16 cellular contexts compared by ENCODE assay signal in genomic region chr1:47991187-47991586, GRCh38. TPM values are rescaled to one million over a fixed set of nuclear protein-coding genes. Genes with fewer than 3 reads are reported as not detected.
A peak's percentile ranks its signal among the peaks of the same experiment; 100 is the strongest.
DNase-seq lines count a peak whose midpoint lies in the region; TF ChIP-seq lines count a peak whose summit lies in the region.
"Had no signal": no experiment of that assay in that cellular context is flagged by ENCODE, and none has a peak within 500 bp of the region (broad histone marks: within the 10 kb centered on the region; RNA-seq: fewer than 3 reads in every experiment).

No MANE protein-coding gene starts in this region.

- no peak overlapping the region for H2BK12ac ChIP-seq in H9 (ENCODE audit: insufficient read length, low read depth, low read length)

- DNase-seq in H9: peak; percentile 26
- peak; percentile 69 for DNase-seq in RKO (ENCODE audit: low spot score)
- peak; percentile 81 for DNase-seq in epithelial cell of esophagus (ENCODE audit: low read depth)
- no peak for DNase-seq in nephron progenitor cell
- DNase-seq in NCI-H1930 (lab: John Stamatoyannopoulos, UW): no peak
- DNase-seq in HPDE6-E6E7 (ENCODE audit: extremely low spot score): no peak
- no peak for DNase-seq in Caco-2
- DNase-seq: activated CD4-positive, alpha-beta T cell treated with anti-CD3 and anti-CD28 coated beads for 48 hours; DMS53; naive B cell; NCI-H187 treated with DMSO at 0.1 percent for 48 hours; NCI-H524 had no signal

- H3K4me3 Mint-ChIP-seq in H9: no peak overlapping the region
- H3K4me3 Mint-ChIP-seq in nephron progenitor cell: peak overlapping the region; percentile 97
- no peak overlapping the region for H3K4me3 Mint-ChIP-seq in Caco-2 (ENCODE audit: unreplicated experiment)
- H3K4me3 Mint-ChIP-seq: activated naive CD4-positive, alpha-beta T cell treated with anti-CD3 and anti-CD28 coated beads, Interleukin-2, amount 50 U/mL, for 24 hours; naive B cell had no signal

- intact Hi-C loops in Caco-2 (cut with micrococcal nuclease; ENCODE audit: unreplicated experiment): no loop called here

- no peak overlapping the region for H3K4me2 ChIP-seq in H9 (ENCODE audit: insufficient read depth, insufficient read length, low read length)
- H3K4me2 ChIP-seq: BLaER1, smooth muscle cell had no signal

- no peak overlapping the region for H4K5ac ChIP-seq in H9 (ENCODE audit: insufficient read length, low read depth, low read length)

- POLR2A ChIA-PET in Caco-2 (lab: Charles Lee): no interaction called here

- H3K18ac ChIP-seq in H9 (ENCODE audit: insufficient read length, low read depth, low read length): no peak overlapping the region

- H3K27me3 ChIP-seq in H9 (ENCODE audit: insufficient read depth, low read length) (peaks cover 3% of the 10 kb centered on the region; the same call in 1 of the 2 replicates), Caco-2 (replicated peaks; ENCODE audit: control insufficient read depth, insufficient read depth, low read length) (no peaks in the 10 kb centered on the region)

- H3K9ac ChIP-seq in H9 (ENCODE audit: extremely low read depth, insufficient read length, low read length): no peak overlapping the region
- H3K9ac ChIP-seq: BLaER1 had no signal

- H4K8ac ChIP-seq in H9 (replicated peaks; ENCODE audit: insufficient read length, low read depth, low read length): no peak overlapping the region

- no peak overlapping the region for H3K14ac ChIP-seq in H9 (ENCODE audit: insufficient read depth, low read length)

- no peak overlapping the region for H2AK5ac ChIP-seq in H9 (ENCODE audit: insufficient read length, low read length)

- peaks cover 2% of the 10 kb centered on the region for H4K20me1 ChIP-seq in H9 (ENCODE audit: control insufficient read depth, insufficient read depth, insufficient read length)

- H3K4me3 ChIP-seq in epithelial cell of esophagus (ENCODE audit: low read length) (no peak overlapping the region), Caco-2 (ENCODE audit: low read depth, low read length) (no peak overlapping the region)
- H3K4me3 ChIP-seq: BLaER1, smooth muscle cell had no signal

- H3K4ac ChIP-seq in H9 (ENCODE audit: low read depth, low read length): no peak overlapping the region

- H3K9me3 ChIP-seq in H9 (ENCODE audit: control insufficient read depth, low read depth, low read length): no peaks in the 10 kb centered on the region
- no peaks in the 10 kb centered on the region for H3K9me3 ChIP-seq in Caco-2
- H3K9me3 ChIP-seq: BLaER1 had no signal

- H2BK120ac ChIP-seq in H9 (ENCODE audit: low read depth, low read length, poor library complexity, severe bottlenecking): no peak overlapping the region

- H3T11ph ChIP-seq in H9 (ENCODE audit: low read length): no peak overlapping the region

- CTCF ChIA-PET in Caco-2 (lab: Charles Lee): interaction anchor here (0.8 kb wide), 1 partner anchor 29 kb away, joined by 4 read pairs; no protein-coding TSS in a partner anchor

- H3K4me1 Mint-ChIP-seq in H9: peaks cover 48 to 51% of the 10 kb centered on the region in 2 experiments
- H3K4me1 Mint-ChIP-seq in nephron progenitor cell: peaks cover 75% of the 10 kb centered on the region
- peaks cover 10% of the 10 kb centered on the region for H3K4me1 Mint-ChIP-seq in Caco-2 (ENCODE audit: low read depth, unreplicated experiment)

- no CpG with 5 or more reads among the region's 5 CpGs for WGBS in H9 (ENCODE audit: extremely low coverage, insufficient read length, low lambda C conversion rate)

- H3K27ac ChIP-seq in H9 (ENCODE audit: insufficient read length, low read depth, low read length): no peak overlapping the region
- H3K27ac ChIP-seq: BLaER1 had no signal

- H3K36me3 Mint-ChIP-seq in H9 (ENCODE audit: insufficient read depth in 1 of 3, low read depth in 3 of 3) (peaks cover 6 to 30% (median 23%) of the 10 kb centered on the region in 3 experiments; a peak in 6 of 7 replicates), nephron progenitor cell (ENCODE audit: low read depth) (peaks cover 71% of the 10 kb centered on the region), Caco-2 (ENCODE audit: insufficient read depth, unreplicated experiment) (no peaks in the 10 kb centered on the region)
- H3K36me3 Mint-ChIP-seq: activated naive CD4-positive, alpha-beta T cell treated with anti-CD3 and anti-CD28 coated beads, Interleukin-2, amount 50 U/mL, for 24 hours had no signal

- H3K23ac ChIP-seq in H9 (ENCODE audit: insufficient read length, low read depth, low read length): no peak overlapping the region

- no peaks in the 10 kb centered on the region for H3K36me3 ChIP-seq in Caco-2 (ENCODE audit: control insufficient read depth, insufficient read depth, low read length)
- H3K36me3 ChIP-seq: BLaER1 had no signal

- no peak overlapping the region for H2BK15ac ChIP-seq in H9 (ENCODE audit: low read depth, low read length)

- no peak overlapping the region for H2BK5ac ChIP-seq in H9 (ENCODE audit: insufficient read length, low read length)

- H3K9me3 Mint-ChIP-seq in H9: no peaks in the 10 kb centered on the region; a peak in 1 of 5 replicates
- H3K9me3 Mint-ChIP-seq in nephron progenitor cell: no peaks in the 10 kb centered on the region
- H3K9me3 Mint-ChIP-seq in Caco-2 (ENCODE audit: unreplicated experiment): no peaks in the 10 kb centered on the region
- H3K9me3 Mint-ChIP-seq: activated naive CD4-positive, alpha-beta T cell treated with anti-CD3 and anti-CD28 coated beads, Interleukin-2, amount 50 U/mL, for 24 hours had no signal

- H3K27ac Mint-ChIP-seq in H9: no peak overlapping the region
- no peak overlapping the region for H3K27ac Mint-ChIP-seq in nephron progenitor cell
- H3K27ac Mint-ChIP-seq in Caco-2 (ENCODE audit: unreplicated experiment): no peak overlapping the region
- H3K27ac Mint-ChIP-seq: activated naive CD4-positive, alpha-beta T cell treated with anti-CD3 and anti-CD28 coated beads, Interleukin-2, amount 50 U/mL, for 24 hours; naive B cell had no signal

- H3K79me2 ChIP-seq in H9 (ENCODE audit: insufficient read depth, low read length): no peaks in the 10 kb centered on the region

- TF ChIP-seq CTCF in H9 (conservative IDR thresholded peaks at IDR 0.05) (no peak), epithelial cell of esophagus (IDR thresholded peaks at IDR 0.05; ENCODE audit: insufficient read depth, low read depth, low read length, missing control alignments) (peak; percentile 11), nephron progenitor cell (IDR thresholded peaks at IDR 0.05) (no peak), Caco-2 (IDR thresholded peaks at IDR 0.05; ENCODE audit: insufficient read depth in 1 of 2, low read depth in 1 of 2, low read length in 1 of 2, severe bottlenecking in 1 of 2, unreplicated experiment in 1 of 2) (no peak)

- H4K91ac ChIP-seq in H9 (ENCODE audit: insufficient read length, low read depth, low read length): no peak overlapping the region

- peaks cover 3% of the 10 kb centered on the region for H3K23me2 ChIP-seq in H9 (ENCODE audit: insufficient read length, low read depth, low read length, poor library complexity, severe bottlenecking)

- peaks cover 3% of the 10 kb centered on the region; the same call in 1 of the 2 replicates for H3K4me1 ChIP-seq in H9 (ENCODE audit: insufficient read depth, low read length)
- H3K4me1 ChIP-seq in Caco-2: no peaks in the 10 kb centered on the region

- no peak overlapping the region for H2AFZ ChIP-seq in H9 (ENCODE audit: low read length)

- no peak overlapping the region for H3K56ac ChIP-seq in H9 (ENCODE audit: insufficient read length, low read depth, low read length)

- no peak overlapping the region for H2BK20ac ChIP-seq in H9 (ENCODE audit: low read depth, low read length, poor library complexity, severe bottlenecking)

- no TSS peak for BruUV-seq in Caco-2 (replicated peaks; lab: Mats Ljungman, UMichigan)

- H3K27me3 Mint-ChIP-seq in H9 (ENCODE audit: low read depth) (peaks cover 46% of the 10 kb centered on the region), nephron progenitor cell (ENCODE audit: low read depth, poor library complexity) (peaks cover 56% of the 10 kb centered on the region), Caco-2 (ENCODE audit: insufficient read depth, unreplicated experiment) (peaks cover 5% of the 10 kb centered on the region)

- H3K79me1 ChIP-seq in H9 (ENCODE audit: insufficient read depth, low read depth, low read length, poor library complexity, severe bottlenecking): no peaks in the 10 kb centered on the region

RNA-seq across cellular contexts. Expression of gene TRABD2B, which starts 6.0 kb away (rescaled TPM):
- total RNA-seq in H9 (2021) (1.9 and 2.3 TPM in 2 replicates), Caco-2 (2022) (0.36 and 0.39 TPM in 2 replicates)
- total RNA-seq: LHCN-M2 had no signal

Comparison
In these comparisons a context has a peak if more than half of its experiments do, and no peak if none do; other contexts are left out.
1. DNase-seq: peak in H9 (single experiment), RKO (single experiment) and epithelial cell of esophagus (single experiment); none in nephron progenitor cell (single experiment), NCI-H1930 (0 of 2), HPDE6-E6E7 (single experiment) and Caco-2 (0 of 2).